In the genomic region with DNA sequence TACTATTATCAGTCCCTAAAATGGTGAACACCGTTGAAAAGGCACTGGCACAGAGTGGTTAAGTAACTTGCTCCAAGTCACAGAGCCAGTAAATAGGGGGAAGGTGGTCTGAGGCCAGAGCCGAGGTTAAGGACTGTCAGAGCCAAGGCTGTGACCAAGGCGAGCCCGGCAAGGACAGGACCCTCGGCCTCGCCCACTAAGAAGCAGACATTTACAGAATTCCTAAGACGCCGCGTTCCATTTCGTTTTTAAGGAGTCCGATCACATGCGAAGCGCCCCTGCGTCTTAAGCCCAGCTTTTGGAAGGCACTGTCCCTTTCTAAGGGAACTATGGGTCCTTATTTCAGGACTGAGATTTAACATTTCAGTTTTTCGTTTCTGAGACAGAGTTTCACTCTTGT, we compare ENCODE assay signal across 9 cellular contexts. TPM values are rescaled to one million over a fixed set of nuclear protein-coding genes. Genes with fewer than 3 reads are reported as not detected.
A peak's percentile ranks its signal among the peaks of the same experiment; 100 is the strongest.
DNase-seq lines count a peak whose midpoint lies in the region; ATAC-seq and TF ChIP-seq lines count a peak whose summit lies in the region.
"Had no signal": no experiment of that assay in that cellular context is flagged by ENCODE, and none has a peak within 500 bp of the region (broad histone marks: within the 10 kb centered on the region; RNA-seq: fewer than 3 reads in every experiment).

No MANE protein-coding gene starts in this region.

- H3K36me3 ChIP-seq in HAP-1 (replicated peaks) (peaks cover 23% of the 10 kb centered on the region), hepatocyte (replicated peaks; ENCODE audit: insufficient read depth, low read depth) (no peaks in the 10 kb centered on the region), smooth muscle cell (ENCODE audit: low read depth) (no peaks in the 10 kb centered on the region)

- in situ Hi-C loops in HAP-1 (cut with MboI; ENCODE audit: low sequenced_read_pairs) (no loop called here), ACHN (cut with HindIII; ENCODE audit: low pct_ligation_motif_present, low pct_unique_long_range_greater_than_20kb, low sequenced_read_pairs) (no loop called here)

- peaks cover 39% of the 10 kb centered on the region for H3K4me1 Mint-ChIP-seq in WTC11

- H3K4me2 ChIP-seq in hepatocyte (peak overlapping the region; percentile 94), smooth muscle cell (peak overlapping the region; percentile 83)

- H4K20me1 ChIP-seq in hepatocyte (ENCODE audit: insufficient read depth, poor library complexity, severe bottlenecking) (peaks cover 53% of the 10 kb centered on the region), smooth muscle cell (ENCODE audit: low read depth) (peaks cover 52% of the 10 kb centered on the region)

- peak overlapping the region; percentile 88 for H3K4me3 Mint-ChIP-seq in WTC11

- no peak for TF ChIP-seq CTCF in WTC11 (IDR thresholded peaks at IDR 0.05)
- no peak for TF ChIP-seq CTCF in hepatocyte (IDR thresholded peaks at IDR 0.05; ENCODE audit: poor library complexity)
- no peak for TF ChIP-seq CTCF in smooth muscle cell (IDR thresholded peaks at IDR 0.05; ENCODE audit: borderline replicate concordance, insufficient read depth, poor library complexity, severe bottlenecking)

- peaks cover 24% of the 10 kb centered on the region for H3K36me3 Mint-ChIP-seq in WTC11

- H3K27ac Mint-ChIP-seq in WTC11, result peak overlapping the region; percentile 89

- H3K27me3 ChIP-seq in HAP-1 (ENCODE audit: low read depth) (no peaks in the 10 kb centered on the region), hepatocyte (no peaks in the 10 kb centered on the region), smooth muscle cell (ENCODE audit: low read depth) (no peaks in the 10 kb centered on the region)

- peaks cover 58% of the 10 kb centered on the region for H3K79me2 ChIP-seq in hepatocyte
- H3K79me2 ChIP-seq in smooth muscle cell (ENCODE audit: low read depth), result peaks cover 58% of the 10 kb centered on the region

- H3K4me1 ChIP-seq in HAP-1 (peaks cover 20% of the 10 kb centered on the region), hepatocyte (ENCODE audit: insufficient read depth) (peaks cover 15% of the 10 kb centered on the region), smooth muscle cell (ENCODE audit: low read depth) (peaks cover 23% of the 10 kb centered on the region)

- ATAC-seq in WTC11, result no peak

- no peaks in the 10 kb centered on the region; the same call in 1 of the 2 replicates for H3K9me3 Mint-ChIP-seq in WTC11

- CTCF ChIA-PET in WTC11 (lab: Charles Lee), result interaction anchor here (1.0 to 2.0 kb wide), 4 partner anchors 11 to 24 kb away, joined by 3 to 19 read pairs (median 6); no protein-coding TSS in a partner anchor

- DNase-seq in HAP-1 (ENCODE audit: low spot score in 2 of 2) (peak in 1 of 2 experiments; percentile 24), WTC11 (ENCODE audit: low spot score) (no peak), hepatocyte (ENCODE audit: low spot score) (no peak), smooth muscle cell (lab: John Stamatoyannopoulos, UW; ENCODE audit: unreplicated experiment) (no peak), ACHN (no peak), occipital lobe (lab: John Stamatoyannopoulos, UW) (no peak), NCI-H1092 treated with DMSO at 0.1 percent for 48 hours (lab: John Stamatoyannopoulos, UW) (no peak), midbrain (lab: John Stamatoyannopoulos, UW) (no peak)
- DNase-seq: NCI-H510A treated with DMSO at 0.1 percent for 48 hours had no signal

- WGBS in hepatocyte (ENCODE audit: low lambda C conversion rate, missing lambda C conversion rate), result 2% methylated on average over 15 of the region's 15 CpGs
- WGBS in smooth muscle cell (ENCODE audit: low lambda C conversion rate), result 3% methylated on average over 15 of the region's 15 CpGs

- H3K9ac ChIP-seq in smooth muscle cell (ENCODE audit: low read depth), result peak overlapping the region; percentile 79

- no peaks in the 10 kb centered on the region for H3K27me3 Mint-ChIP-seq in WTC11 (ENCODE audit: low read depth)

- H3F3A ChIP-seq in smooth muscle cell (ENCODE audit: low read depth), result peaks cover 12% of the 10 kb centered on the region

- H3K9me2 ChIP-seq in hepatocyte (replicated peaks; ENCODE audit: insufficient read depth), result no peaks in the 10 kb centered on the region

- H3K9me3 ChIP-seq in HAP-1, result no peaks in the 10 kb centered on the region
- no peaks in the 10 kb centered on the region for H3K9me3 ChIP-seq in hepatocyte (ENCODE audit: low read depth)
- no peaks in the 10 kb centered on the region for H3K9me3 ChIP-seq in smooth muscle cell (replicated peaks; ENCODE audit: low read depth)

- peak overlapping the region; percentile 76 for H3K4me3 ChIP-seq in HAP-1
- peak overlapping the region; percentile 93 for H3K4me3 ChIP-seq in hepatocyte
- peak overlapping the region; percentile 81 for H3K4me3 ChIP-seq in smooth muscle cell

- H2AFZ ChIP-seq in hepatocyte (peak overlapping the region; percentile 91), smooth muscle cell (ENCODE audit: low read depth) (peak overlapping the region; percentile 13)

- H3K27ac ChIP-seq in hepatocyte (peak overlapping the region; percentile 96), smooth muscle cell (ENCODE audit: low read depth) (peak overlapping the region; percentile 44)

- POLR2A ChIA-PET in WTC11 (lab: Charles Lee), result interaction anchor here (1.0 kb wide), 1 partner anchor 321 kb away, joined by 5 read pairs; a partner anchor contains a TSS

TF ChIP-seq in WTC11, 78 proteins besides CTCF, POLR2A, EP300 and RAD21 (continues in another document):
- TF ChIP-seq, protein P1, sequence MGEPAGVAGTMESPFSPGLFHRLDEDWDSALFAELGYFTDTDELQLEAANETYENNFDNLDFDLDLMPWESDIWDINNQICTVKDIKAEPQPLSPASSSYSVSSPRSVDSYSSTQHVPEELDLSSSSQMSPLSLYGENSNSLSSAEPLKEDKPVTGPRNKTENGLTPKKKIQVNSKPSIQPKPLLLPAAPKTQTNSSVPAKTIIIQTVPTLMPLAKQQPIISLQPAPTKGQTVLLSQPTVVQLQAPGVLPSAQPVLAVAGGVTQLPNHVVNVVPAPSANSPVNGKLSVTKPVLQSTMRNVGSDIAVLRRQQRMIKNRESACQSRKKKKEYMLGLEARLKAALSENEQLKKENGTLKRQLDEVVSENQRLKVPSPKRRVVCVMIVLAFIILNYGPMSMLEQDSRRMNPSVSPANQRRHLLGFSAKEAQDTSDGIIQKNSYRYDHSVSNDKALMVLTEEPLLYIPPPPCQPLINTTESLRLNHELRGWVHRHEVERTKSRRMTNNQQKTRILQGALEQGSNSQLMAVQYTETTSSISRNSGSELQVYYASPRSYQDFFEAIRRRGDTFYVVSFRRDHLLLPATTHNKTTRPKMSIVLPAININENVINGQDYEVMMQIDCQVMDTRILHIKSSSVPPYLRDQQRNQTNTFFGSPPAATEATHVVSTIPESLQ (CRISPR knock-in tag; IDR thresholded peaks at IDR 0.05), result no peak
- TF ChIP-seq, protein P2, sequence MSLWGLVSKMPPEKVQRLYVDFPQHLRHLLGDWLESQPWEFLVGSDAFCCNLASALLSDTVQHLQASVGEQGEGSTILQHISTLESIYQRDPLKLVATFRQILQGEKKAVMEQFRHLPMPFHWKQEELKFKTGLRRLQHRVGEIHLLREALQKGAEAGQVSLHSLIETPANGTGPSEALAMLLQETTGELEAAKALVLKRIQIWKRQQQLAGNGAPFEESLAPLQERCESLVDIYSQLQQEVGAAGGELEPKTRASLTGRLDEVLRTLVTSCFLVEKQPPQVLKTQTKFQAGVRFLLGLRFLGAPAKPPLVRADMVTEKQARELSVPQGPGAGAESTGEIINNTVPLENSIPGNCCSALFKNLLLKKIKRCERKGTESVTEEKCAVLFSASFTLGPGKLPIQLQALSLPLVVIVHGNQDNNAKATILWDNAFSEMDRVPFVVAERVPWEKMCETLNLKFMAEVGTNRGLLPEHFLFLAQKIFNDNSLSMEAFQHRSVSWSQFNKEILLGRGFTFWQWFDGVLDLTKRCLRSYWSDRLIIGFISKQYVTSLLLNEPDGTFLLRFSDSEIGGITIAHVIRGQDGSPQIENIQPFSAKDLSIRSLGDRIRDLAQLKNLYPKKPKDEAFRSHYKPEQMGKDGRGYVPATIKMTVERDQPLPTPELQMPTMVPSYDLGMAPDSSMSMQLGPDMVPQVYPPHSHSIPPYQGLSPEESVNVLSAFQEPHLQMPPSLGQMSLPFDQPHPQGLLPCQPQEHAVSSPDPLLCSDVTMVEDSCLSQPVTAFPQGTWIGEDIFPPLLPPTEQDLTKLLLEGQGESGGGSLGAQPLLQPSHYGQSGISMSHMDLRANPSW (CRISPR knock-in tag; conservative IDR thresholded peaks at IDR 0.05; ENCODE audit: low read depth), result no peak
- TF ChIP-seq TP53 (CRISPR knock-in tag; IDR thresholded peaks at IDR 0.05) (no peak), SMAD3 (CRISPR knock-in tag; IDR thresholded peaks at IDR 0.05; ENCODE audit: borderline replicate concordance) (no peak)

RNA-seq across cellular contexts. Expression of gene PDIA6, which starts 1.0 kb away (rescaled TPM):
- total RNA-seq in WTC11 (2021), result 331 to 344 TPM (median 340 TPM) in 3 replicates
- total RNA-seq in hepatocyte, result 507 and 515 TPM in 2 replicates
- 715 and 766 TPM in 2 replicates for polyA plus RNA-seq in hepatocyte
- total RNA-seq in smooth muscle cell, result 360 and 470 TPM in 2 replicates
- polyA plus RNA-seq in smooth muscle cell, result 509 and 671 TPM in 2 replicates
- total RNA-seq in occipital lobe, result 102 TPM
